28 cellular contexts compared by ENCODE assay signal in the genomic region with DNA sequence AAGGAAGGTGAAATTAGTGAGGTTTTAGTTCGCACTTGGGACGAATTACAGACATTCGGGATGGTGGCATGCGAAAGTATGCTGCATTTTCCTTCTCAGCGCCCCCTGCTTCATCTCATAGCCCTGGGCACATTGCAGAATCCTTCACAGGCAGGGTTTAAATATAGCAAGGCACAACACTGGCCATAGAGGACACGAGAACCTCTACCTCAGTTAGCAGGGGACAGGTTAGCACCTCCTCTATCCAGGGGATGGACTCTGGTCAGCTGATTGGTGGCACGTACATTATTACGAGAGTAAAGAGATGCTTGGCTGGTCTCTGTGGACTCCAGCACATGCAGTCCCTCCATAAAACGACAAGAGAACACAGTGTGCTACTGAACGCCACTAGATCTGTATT. TPM values are rescaled to one million over a fixed set of nuclear protein-coding genes. Genes with fewer than 3 reads are reported as not detected.
A peak's percentile ranks its signal among the peaks of the same experiment; 100 is the strongest.
DNase-seq lines count a peak whose midpoint lies in the region; ATAC-seq and TF ChIP-seq lines count a peak whose summit lies in the region.
"Had no signal": no experiment of that assay in that cellular context is flagged by ENCODE, and none has a peak within 500 bp of the region (broad histone marks: within the 10 kb centered on the region; RNA-seq: fewer than 3 reads in every experiment).

No MANE protein-coding gene starts in this region.

- peaks cover 4% of the 10 kb centered on the region for H3K36me3 Mint-ChIP-seq in brain
- H3K36me3 Mint-ChIP-seq: activated CD8-positive, alpha-beta memory T cell treated with anti-CD3 and anti-CD28 coated beads, Interleukin-2, amount 10 ng/mL, durations not matched to agents 7 days and 5 days; IgD-negative memory B cell had no signal

- H3K9me3 Mint-ChIP-seq in brain = peaks cover 0 to 2% (median 0%) of the 10 kb centered on the region in 5 experiments
- H3K9me3 Mint-ChIP-seq: activated T-cell treated with anti-CD3 and anti-CD28 coated beads, Interleukin-2, amount 50 U/mL, for 72 hours; CD8-positive, alpha-beta T cell; IgD-negative memory B cell; stimulated activated naive CD8-positive, alpha-beta T cell treated with anti-CD3 and anti-CD28 coated beads, Interleukin-15, Interleukin-2, amounts not matched to agents 100 ng/mL and 50 ng/mL, for 24 hours had no signal

- intact Hi-C loops in psoas muscle (cut with DNase I) = no loop called here

- peak; percentile 83 to 95 (median 94) for ATAC-seq in psoas muscle
- ATAC-seq: activated CD8-positive, alpha-beta memory T cell treated with anti-CD3 and anti-CD28 coated beads, Interleukin-2, amount 10 ng/mL, durations not matched to agents 7 days and 5 days; activated T-cell treated with anti-CD3 and anti-CD28 coated beads, Interleukin-2, amount 50 U/mL, for 72 hours; CD8-positive, alpha-beta T cell had no signal

- DNase-seq in AG10803 (ENCODE audit: low read depth) (no peak), medulla oblongata (ENCODE audit: extremely low spot score) (peak; percentile 35), psoas muscle (peak; percentile 29 to 60), caudate nucleus (lab: John Stamatoyannopoulos, UW) (no peak), NCI-H2171 (lab: John Stamatoyannopoulos, UW) (no peak), NCI-H1092 (lab: John Stamatoyannopoulos, UW) (no peak)
- DNase-seq in effector memory CD4-positive, alpha-beta T cell = no peak
- DNase-seq: activated CD8-positive, alpha-beta memory T cell treated with anti-CD3 and anti-CD28 coated beads, Interleukin-2, amount 10 ng/mL, durations not matched to agents 7 days and 5 days; activated naive CD4-positive, alpha-beta T cell treated with Interleukin-2 at 50 U/mL for 16 hours; activated T-cell treated with anti-CD3 and anti-CD28 coated beads, Interleukin-2, amount 50 U/mL, for 72 hours; adrenal gland; brain microvascular endothelial cell; CD8-positive, alpha-beta T cell; EL; NCI-H1105; NCI-H187 treated with DMSO at 0.1 percent for 48 hours; NCI-H526; Peyer's patch; SW 1271; T-helper 9 cell; tibial artery; WERI-Rb-1 had no signal

- H3K27ac ChIP-seq in psoas muscle (peak overlapping the region; percentile 80), caudate nucleus (ENCODE audit: low read depth, low read length) (no peak overlapping the region)
- H3K27ac ChIP-seq in effector memory CD4-positive, alpha-beta T cell (ENCODE audit: insufficient read depth, low read length, poor library complexity, severe bottlenecking) = no peak overlapping the region
- H3K27ac ChIP-seq: adrenal gland, brain microvascular endothelial cell, Peyer's patch, tibial artery, WERI-Rb-1 had no signal

- peak overlapping the region in 2 of 5 experiments; percentile 21 to 26 for H3K4me3 Mint-ChIP-seq in brain
- H3K4me3 Mint-ChIP-seq: activated CD8-positive, alpha-beta memory T cell treated with anti-CD3 and anti-CD28 coated beads, Interleukin-2, amount 10 ng/mL, durations not matched to agents 7 days and 5 days; activated T-cell treated with anti-CD3 and anti-CD28 coated beads, Interleukin-2, amount 50 U/mL, for 72 hours; CD8-positive, alpha-beta T cell; IgD-negative memory B cell; neural crest cell; stimulated activated naive CD8-positive, alpha-beta T cell treated with anti-CD3 and anti-CD28 coated beads, Interleukin-15, Interleukin-2, amounts not matched to agents 100 ng/mL and 50 ng/mL, for 24 hours had no signal

- no peaks in the 10 kb centered on the region for H3K36me3 ChIP-seq in psoas muscle (ENCODE audit: insufficient read depth in 1 of 2, low read depth in 1 of 2)
- no peaks in the 10 kb centered on the region for H3K36me3 ChIP-seq in effector memory CD4-positive, alpha-beta T cell (ENCODE audit: control insufficient read depth, insufficient read depth, low read length)
- H3K36me3 ChIP-seq: adrenal gland, brain microvascular endothelial cell, esophagus muscularis mucosa, Peyer's patch, tibial artery, WERI-Rb-1 had no signal

- peak overlapping the region in 4 of 5 experiments; percentile 21 to 74 (median 42) for H3K27ac Mint-ChIP-seq in brain
- H3K27ac Mint-ChIP-seq: activated CD8-positive, alpha-beta memory T cell treated with anti-CD3 and anti-CD28 coated beads, Interleukin-2, amount 10 ng/mL, durations not matched to agents 7 days and 5 days; activated T-cell treated with anti-CD3 and anti-CD28 coated beads, Interleukin-2, amount 50 U/mL, for 72 hours; IgD-negative memory B cell; stimulated activated naive CD8-positive, alpha-beta T cell treated with anti-CD3 and anti-CD28 coated beads, Interleukin-15, Interleukin-2, amounts not matched to agents 100 ng/mL and 50 ng/mL, for 24 hours had no signal

- peaks cover 21% of the 10 kb centered on the region for H3K4me1 ChIP-seq in psoas muscle
- no peaks in the 10 kb centered on the region for H3K4me1 ChIP-seq in effector memory CD4-positive, alpha-beta T cell (ENCODE audit: control insufficient read depth, insufficient read depth, low read length, poor library complexity, severe bottlenecking)
- H3K4me1 ChIP-seq: adrenal gland, tibial artery had no signal

- H3K27me3 ChIP-seq in psoas muscle (ENCODE audit: insufficient read depth in 3 of 3, low read length in 2 of 3) = no peaks in the 10 kb centered on the region
- no peaks in the 10 kb centered on the region for H3K27me3 ChIP-seq in effector memory CD4-positive, alpha-beta T cell (replicated peaks; ENCODE audit: control insufficient read depth, insufficient read depth, low read length, poor library complexity, severe bottlenecking)
- H3K27me3 ChIP-seq: adrenal gland, brain microvascular endothelial cell, esophagus muscularis mucosa, Peyer's patch, tibial artery had no signal

- TF ChIP-seq CTCF in AG10803 (conservative IDR thresholded peaks at IDR 0.05; ENCODE audit: low read length) (peak; percentile 11), brain (conservative IDR thresholded peaks at IDR 0.05) (no peak), psoas muscle (IDR thresholded peaks at IDR 0.05) (no peak)

- H3K27me3 Mint-ChIP-seq in brain = no peaks in the 10 kb centered on the region
- H3K27me3 Mint-ChIP-seq: activated CD8-positive, alpha-beta memory T cell treated with anti-CD3 and anti-CD28 coated beads, Interleukin-2, amount 10 ng/mL, durations not matched to agents 7 days and 5 days; IgD-negative memory B cell; stimulated activated naive CD8-positive, alpha-beta T cell treated with anti-CD3 and anti-CD28 coated beads, Interleukin-15, Interleukin-2, amounts not matched to agents 100 ng/mL and 50 ng/mL, for 24 hours had no signal

- H3K4me1 Mint-ChIP-seq in brain = peaks cover 30% of the 10 kb centered on the region

- H3K4me3 ChIP-seq in AG10803 (ENCODE audit: low read length) = no peak overlapping the region
- H3K4me3 ChIP-seq in psoas muscle = peak overlapping the region; percentile 57
- no peak overlapping the region for H3K4me3 ChIP-seq in effector memory CD4-positive, alpha-beta T cell (ENCODE audit: insufficient read depth, low read depth, low read length, poor library complexity, severe bottlenecking)
- H3K4me3 ChIP-seq: A549, adrenal gland, esophagus muscularis mucosa, Peyer's patch, tibial artery had no signal

- WGBS in psoas muscle, 3 donors = 37 to 45% (median 37%) methylated on average over 10 of the region's 10 CpGs

- H3K9me3 ChIP-seq in psoas muscle = no peaks in the 10 kb centered on the region
- no peaks in the 10 kb centered on the region for H3K9me3 ChIP-seq in effector memory CD4-positive, alpha-beta T cell (ENCODE audit: control insufficient read depth, low read length)
- H3K9me3 ChIP-seq: A549, adrenal gland, esophagus muscularis mucosa, Peyer's patch, tibial artery had no signal

RNA-seq across cellular contexts. Expression of a gene that starts 47.5 kb away (rescaled TPM):
- 5.8 TPM for polyA plus RNA-seq in brain (ENCODE audit: insufficient read depth, low read depth, low replicate concordance)
- 100 to 1,000 TPM in 1 of 4 donors, 10 to 100 TPM in 3; 32.1 to 102 (median 46.3) TPM for total RNA-seq in psoas muscle
- polyA plus RNA-seq in psoas muscle = 100 to 1,000 TPM in 1 of 3 donors, 10 to 100 TPM in 1, 1 to 10 TPM in 1; 6.4 to 127 (median 64.0) TPM

Comparison
In these comparisons a context has a peak if more than half of its experiments do, and no peak if none do; other contexts are left out.
1. DNase-seq: peak in medulla oblongata (single experiment) and psoas muscle (2 of 2); none in AG10803 (single experiment), caudate nucleus (0 of 61), effector memory CD4-positive, alpha-beta T cell (0 of 3), NCI-H2171 (single experiment) and NCI-H1092 (single experiment).